In the genomic region with DNA sequence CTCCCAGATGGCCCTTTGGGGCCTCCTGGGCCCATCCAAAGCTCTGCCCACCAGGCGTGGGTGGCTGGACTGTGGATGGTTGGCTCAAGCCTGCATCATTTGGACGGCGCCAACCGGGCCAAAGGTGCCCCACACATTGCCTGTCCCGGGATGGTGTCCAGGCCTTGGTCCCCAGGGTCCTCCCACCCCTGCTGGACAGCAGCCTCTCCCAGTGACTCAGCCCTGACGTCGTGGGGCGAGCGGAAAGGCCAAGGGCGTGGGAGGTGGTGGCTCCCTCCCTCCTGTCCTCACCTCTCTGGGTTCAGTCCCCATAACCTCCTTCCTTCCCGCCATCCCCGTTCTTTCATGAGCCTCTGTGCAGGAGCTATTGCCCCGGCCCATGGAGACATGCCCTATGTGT, we compare ENCODE assay signal across 22 cellular contexts. TPM values are rescaled to one million over a fixed set of nuclear protein-coding genes. Genes with fewer than 3 reads are reported as not detected.
DNase-seq lines count a peak whose midpoint lies in the region; ATAC-seq and TF ChIP-seq lines count a peak whose summit lies in the region.
"Had no signal": no experiment of that assay in that cellular context is flagged by ENCODE, and none has a peak within 500 bp of the region (broad histone marks: within the 10 kb centered on the region; RNA-seq: fewer than 3 reads in every experiment).

No MANE protein-coding gene starts in this region.

- intact Hi-C loops in MCF 10A (cut with micrococcal nuclease) (no loop called here), mammary epithelial cell (cut with micrococcal nuclease) (no loop called here), aorta (cut with DNase I) (no loop called here)

- dilution Hi-C loops in mammary epithelial cell (cut with HindIII; ENCODE audit: low sequenced_read_pairs) = no loop called here

- no peak for TF ChIP-seq CTCF in MCF 10A (IDR thresholded peaks at IDR 0.05; ENCODE audit: unreplicated experiment)
- no peak for TF ChIP-seq CTCF in mammary epithelial cell (conservative IDR thresholded peaks at IDR 0.05 in 1 of 2, IDR thresholded peaks at IDR 0.05 in 1 of 2; ENCODE audit: extremely low read depth in 1 of 2, insufficient read depth in 1 of 2, low read depth in 1 of 2, low read length in 2 of 2)
- no peak for TF ChIP-seq CTCF in fibroblast of mammary gland (conservative IDR thresholded peaks at IDR 0.05; ENCODE audit: control insufficient read depth, insufficient read depth, low read depth, low read length)

- H3K9me3 Mint-ChIP-seq in MCF 10A (ENCODE audit: unreplicated experiment) = no peaks in the 10 kb centered on the region
- H3K9me3 Mint-ChIP-seq: CD4-positive, alpha-beta memory T cell; naive thymus-derived CD4-positive, alpha-beta T cell; stimulated activated naive CD8-positive, alpha-beta T cell treated with anti-CD3 and anti-CD28 coated beads, Interleukin-15, amount 100 ng/mL, for 72 hours had no signal

- no peak overlapping the region for H3K4me3 ChIP-seq in mammary epithelial cell (replicated peaks in 1 of 3; ENCODE audit: insufficient read depth in 1 of 3, low read depth in 2 of 3, low read length in 3 of 3)
- no peak overlapping the region for H3K4me3 ChIP-seq in fibroblast of mammary gland (ENCODE audit: control insufficient read depth, low read depth, low read length)
- H3K4me3 ChIP-seq in aorta (ENCODE audit: low read length in 2 of 2) = no peak overlapping the region
- H3K4me3 ChIP-seq: lower lobe of right lung, SJSA1 had no signal

- no peaks in the 10 kb centered on the region for H3K36me3 Mint-ChIP-seq in MCF 10A (ENCODE audit: insufficient read depth, unreplicated experiment)
- H3K36me3 Mint-ChIP-seq: activated naive CD8-positive, alpha-beta T cell; CD4-positive, alpha-beta memory T cell; naive thymus-derived CD4-positive, alpha-beta T cell had no signal

- no peaks in the 10 kb centered on the region for H3K36me3 ChIP-seq in mammary epithelial cell (ENCODE audit: insufficient read depth, low read length)
- H3K36me3 ChIP-seq in aorta (ENCODE audit: control insufficient read depth in 1 of 2, insufficient read depth in 2 of 2, low read length in 1 of 2) = no peaks in the 10 kb centered on the region
- H3K36me3 ChIP-seq: lower lobe of right lung, SJSA1 had no signal

- H2AFZ ChIP-seq in mammary epithelial cell (ENCODE audit: low read depth, low read length) = no peak overlapping the region

- H3K9ac ChIP-seq in mammary epithelial cell (ENCODE audit: insufficient read depth, low read length) = no peak overlapping the region

- H3K4me1 Mint-ChIP-seq in MCF 10A (ENCODE audit: insufficient read depth, unreplicated experiment) = no peaks in the 10 kb centered on the region
- H3K4me1 Mint-ChIP-seq: CD4-positive, alpha-beta memory T cell; stimulated activated naive CD8-positive, alpha-beta T cell treated with anti-CD3 and anti-CD28 coated beads, Interleukin-15, amount 100 ng/mL, for 72 hours had no signal

- WGBS in mammary epithelial cell (ENCODE audit: low coverage, missing lambda C conversion rate) = 21% methylated on average over 9 of the region's 13 CpGs
- 19 to 31% methylated on average over 10 to 13 of the region's 13 CpGs for WGBS in aorta, 2 donors

- POLR2A ChIA-PET in MCF 10A (lab: Yijun Ruan, JAX) = no interaction called here

- H3K27ac Mint-ChIP-seq in MCF 10A (ENCODE audit: low read depth, unreplicated experiment) = no peak overlapping the region
- H3K27ac Mint-ChIP-seq: activated naive CD8-positive, alpha-beta T cell; CD4-positive, alpha-beta memory T cell; naive thymus-derived CD4-positive, alpha-beta T cell; stimulated activated naive CD8-positive, alpha-beta T cell treated with anti-CD3 and anti-CD28 coated beads, Interleukin-15, amount 100 ng/mL, for 72 hours had no signal

- CTCF ChIA-PET in MCF 10A (lab: Yijun Ruan, JAX) = interaction anchor here (0.6 to 2.8 kb wide), 4 partner anchors 12 to 70 kb away, joined by 3 to 12 read pairs (median 6); no protein-coding TSS in a partner anchor
- CTCF ChIA-PET in mammary epithelial cell (lab: Charles Lee; ENCODE audit: low non-redundant PET) = no interaction called here

- ATAC-seq in left lobe of liver (peak; percentile 13), aorta (ENCODE audit: low FRiP score) (peak; percentile 62)
- ATAC-seq: foreskin keratinocyte; lower lobe of right lung; naive thymus-derived CD4-positive, alpha-beta T cell; stimulated activated naive CD8-positive, alpha-beta T cell treated with anti-CD3 and anti-CD28 coated beads, Interleukin-15, amount 100 ng/mL, for 72 hours had no signal

- BruUV-seq in MCF 10A (replicated peaks; lab: Mats Ljungman, UMichigan) (no TSS peak), mammary epithelial cell (replicated peaks; lab: Mats Ljungman, UMichigan) (no TSS peak)

- peaks cover 53% of the 10 kb centered on the region for H3K27me3 Mint-ChIP-seq in MCF 10A (ENCODE audit: insufficient read depth, unreplicated experiment)

- H3K9me3 ChIP-seq in mammary epithelial cell (replicated peaks; ENCODE audit: insufficient read depth, low read length) (no peaks in the 10 kb centered on the region), aorta (ENCODE audit: control insufficient read depth, low read length) (no peaks in the 10 kb centered on the region)
- H3K9me3 ChIP-seq: lower lobe of right lung had no signal

- H3K4me2 ChIP-seq in mammary epithelial cell (ENCODE audit: insufficient read depth, low read depth, low read length) = no peak overlapping the region

- no peaks in the 10 kb centered on the region for H4K20me1 ChIP-seq in mammary epithelial cell (ENCODE audit: insufficient read depth, low read length)

- DNase-seq in MCF 10A (ENCODE audit: unreplicated experiment) (peak; percentile 42), mammary epithelial cell (no peak), fibroblast of mammary gland (ENCODE audit: low read depth) (peak; percentile 94), left lobe of liver (ENCODE audit: low spot score) (no peak), aorta (peak; percentile 79 to 95), KBM-7 (no peak), SHP77 treated with DMSO at 0.1 percent for 48 hours (lab: John Stamatoyannopoulos, UW) (no peak)
- DNase-seq in effector CD4-positive, alpha-beta T cell = no peak
- DNase-seq: 8988T; activated CD4-positive, alpha-beta T cell treated with anti-CD3 and anti-CD28 coated beads for 48 hours; CD4-positive, alpha-beta memory T cell; DMS79 treated with DMSO at 0.1 percent for 48 hours; foreskin keratinocyte; lower lobe of right lung; naive thymus-derived CD4-positive, alpha-beta T cell; NCI-H1417; NCI-H345; stimulated activated naive CD8-positive, alpha-beta T cell treated with anti-CD3 and anti-CD28 coated beads, Interleukin-15, amount 100 ng/mL, for 72 hours had no signal

- no peak overlapping the region for H3K4me3 Mint-ChIP-seq in MCF 10A (ENCODE audit: unreplicated experiment)
- H3K4me3 Mint-ChIP-seq: activated naive CD8-positive, alpha-beta T cell; naive thymus-derived CD4-positive, alpha-beta T cell; stimulated activated naive CD8-positive, alpha-beta T cell treated with anti-CD3 and anti-CD28 coated beads, Interleukin-15, amount 100 ng/mL, for 72 hours had no signal

- no peaks in the 10 kb centered on the region for H3K79me2 ChIP-seq in mammary epithelial cell (ENCODE audit: insufficient read depth, low read length)

- H3K27ac ChIP-seq in mammary epithelial cell (ENCODE audit: insufficient read depth, low read depth, low read length) (no peak overlapping the region), aorta (ENCODE audit: low read depth in 1 of 2, low read length in 2 of 2) (no peak overlapping the region)
- H3K27ac ChIP-seq: foreskin keratinocyte, lower lobe of right lung, SJSA1 had no signal

- H3K27me3 ChIP-seq in mammary epithelial cell (ENCODE audit: insufficient read depth, low read length) (no peaks in the 10 kb centered on the region), aorta (ENCODE audit: control insufficient read depth in 1 of 2, insufficient read depth in 2 of 2, low read length in 1 of 2) (no peaks in the 10 kb centered on the region)

- in situ Hi-C loops in mammary epithelial cell (cut with MboI; ENCODE audit: low sequenced_read_pairs in 2 of 2) = no loop called here
- in situ Hi-C loops in KBM-7 (cut with MboI; ENCODE audit: low pct_unique_long_range_greater_than_20kb, low sequenced_read_pairs) = no loop called here

- H3K4me1 ChIP-seq in mammary epithelial cell (ENCODE audit: insufficient read depth, low read length) (no peaks in the 10 kb centered on the region), aorta (ENCODE audit: control insufficient read depth in 1 of 2, insufficient read depth in 2 of 2, low read length in 2 of 2) (no peaks in the 10 kb centered on the region)
- H3K4me1 ChIP-seq: foreskin keratinocyte, lower lobe of right lung had no signal

RNA-seq across cellular contexts. Expression of gene DLX4, which starts 42.1 kb away (rescaled TPM):
- total RNA-seq in MCF 10A (2022) = 0.32 and 0.56 TPM in 2 replicates
- total RNA-seq in mammary epithelial cell = under 1 TPM in 1 of 2 donors, not detected in 1; 0.49 TPM
- 0.14 TPM for polyA plus RNA-seq in mammary epithelial cell
- not detected for polyA minus RNA-seq in mammary epithelial cell
- not detected for total RNA-seq in left lobe of liver
- under 1 TPM in 1 of 2 donors, not detected in 1; 0.39 TPM for total RNA-seq in aorta
- under 1 TPM in 1 of 2 donors, not detected in 1; 0.50 TPM for polyA plus RNA-seq in aorta
- total RNA-seq: bronchial epithelial cell, SJSA1, urinary bladder had no signal
- polyA plus RNA-seq: naive thymus-derived CD4-positive, alpha-beta T cell had no signal

Comparison
In these comparisons a context has a peak if more than half of its experiments do, and no peak if none do; other contexts are left out.
1. DNase-seq: peak in MCF 10A (single experiment), fibroblast of mammary gland (single experiment) and aorta (2 of 2); none in mammary epithelial cell (single experiment), left lobe of liver (single experiment), effector CD4-positive, alpha-beta T cell (single experiment), KBM-7 (single experiment) and SHP77 treated with DMSO at 0.1 percent for 48 hours (single experiment).